Comparison of ENCODE assay signal across 1 cellular context in the genomic region with DNA sequence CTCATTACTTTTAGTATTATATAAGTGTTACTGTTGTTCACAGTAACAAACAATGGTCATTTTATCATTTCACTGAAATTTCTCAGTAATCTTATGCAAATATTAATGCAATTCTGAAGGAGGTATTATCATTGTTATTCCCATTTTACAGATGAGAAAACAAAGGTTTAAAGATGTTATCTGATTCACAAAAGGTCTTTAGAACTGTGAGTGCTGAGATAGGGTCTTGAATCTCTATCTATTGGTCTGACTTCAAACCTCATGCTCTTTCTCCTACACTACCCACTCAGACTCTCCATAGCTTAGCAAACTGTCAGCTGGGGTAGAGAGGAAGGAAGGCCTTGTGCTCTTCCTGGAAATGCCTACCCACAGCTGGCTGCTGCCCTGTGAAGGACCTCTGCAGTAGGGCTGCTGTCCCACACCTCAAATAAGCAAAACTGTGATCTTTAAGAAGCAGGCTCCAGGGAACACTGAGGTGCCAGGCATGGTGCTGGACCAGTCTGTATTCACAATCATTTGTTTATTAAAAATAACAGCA.
TF ChIP-seq lines count a peak whose summit lies in the region.

No MANE protein-coding gene starts in this region.

TF ChIP-seq in IMR-90, 13 proteins besides CTCF, POLR2A, EP300 and RAD21:
- no peak for TF ChIP-seq SMC3 (IDR thresholded peaks at IDR 0.05; ENCODE audit: low read depth, low read length)
- TF ChIP-seq MAZ (IDR thresholded peaks at IDR 0.05; ENCODE audit: borderline replicate concordance, low read depth, low read length): no peak
- no peak for TF ChIP-seq RCOR1 (IDR thresholded peaks at IDR 0.05; ENCODE audit: insufficient replicate concordance, low read length)
- TF ChIP-seq BHLHE40 (IDR thresholded peaks at IDR 0.05; ENCODE audit: low read depth, low read length): no peak
- no peak for TF ChIP-seq RFX5 (IDR thresholded peaks at IDR 0.05; ENCODE audit: low read depth, low read length)
- no peak for TF ChIP-seq NFE2L2 (IDR thresholded peaks at IDR 0.05; ENCODE audit: low read depth, low read length)
- TF ChIP-seq, protein P1, sequence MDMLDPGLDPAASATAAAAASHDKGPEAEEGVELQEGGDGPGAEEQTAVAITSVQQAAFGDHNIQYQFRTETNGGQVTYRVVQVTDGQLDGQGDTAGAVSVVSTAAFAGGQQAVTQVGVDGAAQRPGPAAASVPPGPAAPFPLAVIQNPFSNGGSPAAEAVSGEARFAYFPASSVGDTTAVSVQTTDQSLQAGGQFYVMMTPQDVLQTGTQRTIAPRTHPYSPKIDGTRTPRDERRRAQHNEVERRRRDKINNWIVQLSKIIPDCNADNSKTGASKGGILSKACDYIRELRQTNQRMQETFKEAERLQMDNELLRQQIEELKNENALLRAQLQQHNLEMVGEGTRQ (IDR thresholded peaks at IDR 0.05; ENCODE audit: low read depth, low read length): no peak
- TF ChIP-seq MXI1 (IDR thresholded peaks at IDR 0.05; ENCODE audit: borderline replicate concordance, low read depth, low read length): no peak
- TF ChIP-seq FOS (IDR thresholded peaks at IDR 0.05; ENCODE audit: low read depth, low read length): no peak
- TF ChIP-seq CEBPB (IDR thresholded peaks at IDR 0.05; ENCODE audit: low read depth, low read length): no peak
- TF ChIP-seq, protein P2, sequence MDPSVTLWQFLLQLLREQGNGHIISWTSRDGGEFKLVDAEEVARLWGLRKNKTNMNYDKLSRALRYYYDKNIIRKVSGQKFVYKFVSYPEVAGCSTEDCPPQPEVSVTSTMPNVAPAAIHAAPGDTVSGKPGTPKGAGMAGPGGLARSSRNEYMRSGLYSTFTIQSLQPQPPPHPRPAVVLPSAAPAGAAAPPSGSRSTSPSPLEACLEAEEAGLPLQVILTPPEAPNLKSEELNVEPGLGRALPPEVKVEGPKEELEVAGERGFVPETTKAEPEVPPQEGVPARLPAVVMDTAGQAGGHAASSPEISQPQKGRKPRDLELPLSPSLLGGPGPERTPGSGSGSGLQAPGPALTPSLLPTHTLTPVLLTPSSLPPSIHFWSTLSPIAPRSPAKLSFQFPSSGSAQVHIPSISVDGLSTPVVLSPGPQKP (IDR thresholded peaks at IDR 0.05; ENCODE audit: borderline replicate concordance, low read depth, low read length): no peak
- TF ChIP-seq CHD1 (IDR thresholded peaks at IDR 0.05; ENCODE audit: low read depth, low read length): no peak
TF ChIP-seq in IMR-90: peak in this region for 0.
